ENCODE assay signal across 23 cellular contexts in the genomic region with DNA sequence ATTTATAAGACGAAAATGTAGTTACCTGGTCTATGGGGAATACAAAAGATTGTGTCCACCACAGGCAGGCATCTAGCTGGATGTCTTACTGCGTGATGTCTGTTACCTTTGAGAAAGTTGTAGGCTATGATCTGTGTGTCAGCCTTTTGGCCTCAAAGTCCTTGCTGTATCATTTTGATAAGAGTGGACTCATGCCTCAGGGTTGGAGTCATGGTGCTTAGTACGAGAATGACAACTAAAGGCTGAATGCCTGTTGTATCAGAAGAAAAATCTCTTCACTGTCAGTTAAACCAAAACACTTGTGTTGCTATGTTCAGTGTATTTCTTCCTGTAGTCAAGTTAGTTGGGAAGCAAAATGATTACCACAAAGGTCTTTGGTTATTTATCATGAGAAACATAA.
DNase-seq lines count a peak whose midpoint lies in the region; ATAC-seq, FAIRE-seq and TF ChIP-seq lines count a peak whose summit lies in the region.
"Had no signal": no experiment of that assay in that cellular context is flagged by ENCODE, and none has a peak within 500 bp of the region (broad histone marks: within the 10 kb centered on the region; RNA-seq: fewer than 3 reads in every experiment).

No MANE protein-coding gene starts in this region.

- H3K4me3 ChIP-seq in IMR-90 (ENCODE audit: insufficient read depth, low read depth, low read length) (no peak overlapping the region), psoas muscle (no peak overlapping the region), PC-3 (ENCODE audit: low read length) (no peak overlapping the region)
- H3K4me3 ChIP-seq: PC-9, SJCRH30 had no signal

- no peak overlapping the region for H2BK15ac ChIP-seq in IMR-90 (ENCODE audit: low read depth, low read length)

- H4K20me1 ChIP-seq in IMR-90 (ENCODE audit: insufficient read depth, low read length) = no peaks in the 10 kb centered on the region
- H4K20me1 ChIP-seq in PC-3 (ENCODE audit: low read length) = no peaks in the 10 kb centered on the region

- no peak overlapping the region for H2BK20ac ChIP-seq in IMR-90 (ENCODE audit: low read depth, low read length)

- H3K27me3 ChIP-seq in IMR-90 (ENCODE audit: control insufficient read depth, insufficient read depth, low read length) (no peaks in the 10 kb centered on the region), psoas muscle (ENCODE audit: insufficient read depth in 3 of 3, low read length in 2 of 3) (no peaks in the 10 kb centered on the region), PC-3 (ENCODE audit: low read length) (no peaks in the 10 kb centered on the region)
- H3K27me3 ChIP-seq: BE2C, SJCRH30 had no signal

- H4K5ac ChIP-seq in IMR-90 (ENCODE audit: low read depth, low read length) = no peak overlapping the region

- H3K14ac ChIP-seq in IMR-90 (replicated peaks; ENCODE audit: low read depth, low read length) = no peak overlapping the region

- H3K9me2 ChIP-seq in PC-3 (replicated peaks; ENCODE audit: low read length) = no peaks in the 10 kb centered on the region

- H2BK5ac ChIP-seq in IMR-90 (ENCODE audit: low read depth, low read length, poor library complexity, severe bottlenecking) = no peak overlapping the region

- no peak overlapping the region for H3K4ac ChIP-seq in IMR-90 (ENCODE audit: low read depth, low read length)

- no peak overlapping the region for H4K91ac ChIP-seq in IMR-90 (ENCODE audit: insufficient read depth, low read depth, low read length)

- dilution Hi-C loops in IMR-90 (cut with HindIII; ENCODE audit: low sequenced_read_pairs, unreplicated experiment) = no loop called here

- peaks cover 3% of the 10 kb centered on the region for H3K4me1 ChIP-seq in IMR-90 (ENCODE audit: control insufficient read depth, insufficient read depth, low read length)
- H3K4me1 ChIP-seq in psoas muscle = peaks cover 33% of the 10 kb centered on the region
- H3K4me1 ChIP-seq in PC-3 (ENCODE audit: insufficient read depth, low read length) = no peaks in the 10 kb centered on the region
- H3K4me1 ChIP-seq: BE2C, SJCRH30 had no signal

- H3K9ac ChIP-seq in IMR-90 (ENCODE audit: low read depth, low read length) (no peak overlapping the region), PC-3 (ENCODE audit: low read length) (no peak overlapping the region)

- H3K23ac ChIP-seq in IMR-90 (ENCODE audit: low read depth, low read length) = no peak overlapping the region

- BruUV-seq in IMR-90 (replicated peaks; lab: Mats Ljungman, UMichigan) (no TSS peak), PC-3 (replicated peaks; lab: Mats Ljungman, UMichigan) (no TSS peak)

- TF ChIP-seq POLR2A in IMR-90 (IDR thresholded peaks at IDR 0.05; ENCODE audit: low read depth, low read length) = no peak

- FAIRE-seq in frontal cortex (lab: Jason Lieb, UNC) = no peak
- FAIRE-seq: A204.1, G401.6 had no signal

- H3K27ac ChIP-seq in IMR-90 (ENCODE audit: insufficient read depth, low read length) (no peak overlapping the region), psoas muscle (peak overlapping the region; percentile 51), PC-3 (ENCODE audit: low read length) (no peak overlapping the region)
- H3K27ac ChIP-seq: PC-9, RWPE1, SJCRH30 had no signal

- peaks cover 6% of the 10 kb centered on the region; the same call in 1 of the 2 replicates for H3K36me3 ChIP-seq in IMR-90 (ENCODE audit: control insufficient read depth, insufficient read depth, low read length)
- H3K36me3 ChIP-seq in psoas muscle (ENCODE audit: insufficient read depth in 1 of 2, low read depth in 1 of 2) = peaks cover 0 to 6% of the 10 kb centered on the region in 2 donors
- no peaks in the 10 kb centered on the region for H3K36me3 ChIP-seq in PC-3 (ENCODE audit: low read depth, low read length)
- H3K36me3 ChIP-seq: BE2C had no signal

- H4K8ac ChIP-seq in IMR-90 (ENCODE audit: low read depth in 2 of 2, low read length in 2 of 2) = no peak overlapping the region

- no peak overlapping the region for H3K18ac ChIP-seq in IMR-90 (ENCODE audit: low read depth, low read length)

- in situ Hi-C loops in IMR-90 (cut with MboI; ENCODE audit: low sequenced_read_pairs) = no loop called here

- H3K79me1 ChIP-seq in IMR-90 (ENCODE audit: low read depth in 1 of 2, low read length in 2 of 2) = peaks cover 6 to 14% of the 10 kb centered on the region in 2 experiments; a peak in 3 of 4 replicates

- TF ChIP-seq RAD21 in IMR-90 (IDR thresholded peaks at IDR 0.05; ENCODE audit: low read length) = no peak

- 100% methylated on average over 1 of the region's 3 CpGs; no CpG with 5 or more reads in 1 of the 2 experiments for WGBS in IMR-90 (ENCODE audit: extremely low coverage in 2 of 2, insufficient read length in 1 of 2), 2 experiments
- WGBS in psoas muscle, 3 donors = 73 to 86% (median 74%) methylated on average over 3 of the region's 3 CpGs

- no peak overlapping the region for H2BK120ac ChIP-seq in IMR-90 (ENCODE audit: low read depth, low read length)

- H2AFZ ChIP-seq in IMR-90 (replicated peaks; ENCODE audit: low read length, poor library complexity) (no peak overlapping the region), PC-3 (ENCODE audit: low read length) (no peak overlapping the region)
- H2AFZ ChIP-seq: PC-9 had no signal

- no peaks in the 10 kb centered on the region for H3K79me2 ChIP-seq in PC-3 (ENCODE audit: low read length)

- peak; percentile 29 for DNase-seq in IMR-90
- peak; percentile 15 for DNase-seq in cerebellar cortex (ENCODE audit: low spot score)
- DNase-seq in left ventricle myocardium superior = no peak
- DNase-seq in psoas muscle = no peak
- DNase-seq in PC-3 = no peak
- no peak for DNase-seq in frontal cortex (ENCODE audit: low spot score in 2 of 2)
- DNase-seq: BE2C; CD4-positive, CD25-positive, alpha-beta regulatory T cell; COR-L47; DMS 273 treated with DMSO at 0.1 percent for 48 hours; DND-41; H9; NCI-H1105 treated with DMSO at 0.1 percent for 48 hours; NCI-H187; NCI-H2107; NCI-H510A treated with DMSO at 0.1 percent for 48 hours; NCI-H82; PC-9; SJCRH30 had no signal

- peak; percentile 27; the same call in 1 of the 2 replicates for ATAC-seq in IMR-90 (ENCODE audit: low read depth)
- ATAC-seq in left ventricle myocardium superior = peak; percentile 56
- ATAC-seq in psoas muscle = peak; percentile 34 to 71 (median 63)
- ATAC-seq in HG03108 (IDR thresholded peaks at IDR 0.05; ENCODE audit: unreplicated experiment) = no peak
- no peak for ATAC-seq in PC-3

- no peak overlapping the region for H2AK5ac ChIP-seq in IMR-90 (ENCODE audit: low read depth, low read length)

- no peak overlapping the region for H2AK9ac ChIP-seq in IMR-90 (replicated peaks; ENCODE audit: low read depth, low read length, poor library complexity)

- no peak for TF ChIP-seq CTCF in IMR-90 (conservative IDR thresholded peaks at IDR 0.05; ENCODE audit: low read depth, low read length)
- no peak for TF ChIP-seq CTCF in psoas muscle (IDR thresholded peaks at IDR 0.05)
- no peak for TF ChIP-seq CTCF in PC-3 (conservative IDR thresholded peaks at IDR 0.05; ENCODE audit: low read depth, low read length)

- H3F3A ChIP-seq in PC-3 (ENCODE audit: low read length, unreplicated experiment) = no peaks in the 10 kb centered on the region

- intact Hi-C loops in IMR-90 (cut with micrococcal nuclease) (no loop called here), left ventricle myocardium superior (cut with micrococcal nuclease) (no loop called here), psoas muscle (cut with DNase I) (no loop called here), PC-3 (cut with micrococcal nuclease) (no loop called here)

- CTCF ChIA-PET in IMR-90 (lab: Yijun Ruan, JAX) = interaction anchor here (0.6 kb wide), 1 partner anchor 847 kb away, joined by 3 read pairs; no protein-coding TSS in a partner anchor
- CTCF ChIA-PET in PC-3 (lab: Charles Lee) = no interaction called here

- H3K9me3 ChIP-seq in IMR-90 (ENCODE audit: control insufficient read depth, insufficient read depth, low read length) (no peaks in the 10 kb centered on the region), psoas muscle (no peaks in the 10 kb centered on the region), PC-3 (ENCODE audit: low read length) (no peaks in the 10 kb centered on the region)
- H3K9me3 ChIP-seq: BE2C, SJCRH30 had no signal

- H3K9me1 ChIP-seq in IMR-90 (ENCODE audit: insufficient read depth, low read length) = peaks cover 6% of the 10 kb centered on the region; the same call in 1 of the 2 replicates

- H3K56ac ChIP-seq in IMR-90 (ENCODE audit: extremely low read depth, insufficient read depth, low read length) = no peak overlapping the region

- POLR2A ChIA-PET in IMR-90 (lab: Charles Lee; ENCODE audit: unreplicated experiment) = no interaction called here
- POLR2A ChIA-PET in PC-3 (lab: Charles Lee; ENCODE audit: unreplicated experiment) = no interaction called here

- no peak overlapping the region for H3K4me2 ChIP-seq in IMR-90 (ENCODE audit: low read depth, low read length)
- no peak overlapping the region for H3K4me2 ChIP-seq in PC-3 (ENCODE audit: low read length)
- H3K4me2 ChIP-seq: PC-9 had no signal

TF ChIP-seq in IMR-90, 13 proteins besides CTCF, POLR2A, EP300 and RAD21 (continues in another document):
- TF ChIP-seq SMC3 (IDR thresholded peaks at IDR 0.05; ENCODE audit: low read depth, low read length) = no peak
- no peak for TF ChIP-seq RCOR1 (IDR thresholded peaks at IDR 0.05; ENCODE audit: insufficient replicate concordance, low read length)
- TF ChIP-seq, protein P1, sequence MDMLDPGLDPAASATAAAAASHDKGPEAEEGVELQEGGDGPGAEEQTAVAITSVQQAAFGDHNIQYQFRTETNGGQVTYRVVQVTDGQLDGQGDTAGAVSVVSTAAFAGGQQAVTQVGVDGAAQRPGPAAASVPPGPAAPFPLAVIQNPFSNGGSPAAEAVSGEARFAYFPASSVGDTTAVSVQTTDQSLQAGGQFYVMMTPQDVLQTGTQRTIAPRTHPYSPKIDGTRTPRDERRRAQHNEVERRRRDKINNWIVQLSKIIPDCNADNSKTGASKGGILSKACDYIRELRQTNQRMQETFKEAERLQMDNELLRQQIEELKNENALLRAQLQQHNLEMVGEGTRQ (IDR thresholded peaks at IDR 0.05; ENCODE audit: low read depth, low read length) = no peak
- TF ChIP-seq, protein P2, sequence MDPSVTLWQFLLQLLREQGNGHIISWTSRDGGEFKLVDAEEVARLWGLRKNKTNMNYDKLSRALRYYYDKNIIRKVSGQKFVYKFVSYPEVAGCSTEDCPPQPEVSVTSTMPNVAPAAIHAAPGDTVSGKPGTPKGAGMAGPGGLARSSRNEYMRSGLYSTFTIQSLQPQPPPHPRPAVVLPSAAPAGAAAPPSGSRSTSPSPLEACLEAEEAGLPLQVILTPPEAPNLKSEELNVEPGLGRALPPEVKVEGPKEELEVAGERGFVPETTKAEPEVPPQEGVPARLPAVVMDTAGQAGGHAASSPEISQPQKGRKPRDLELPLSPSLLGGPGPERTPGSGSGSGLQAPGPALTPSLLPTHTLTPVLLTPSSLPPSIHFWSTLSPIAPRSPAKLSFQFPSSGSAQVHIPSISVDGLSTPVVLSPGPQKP (IDR thresholded peaks at IDR 0.05; ENCODE audit: borderline replicate concordance, low read depth, low read length) = no peak
- no peak for TF ChIP-seq FOS (IDR thresholded peaks at IDR 0.05; ENCODE audit: low read depth, low read length)
- TF ChIP-seq NFE2L2 (IDR thresholded peaks at IDR 0.05; ENCODE audit: low read depth, low read length) = no peak
- TF ChIP-seq MXI1 (IDR thresholded peaks at IDR 0.05; ENCODE audit: borderline replicate concordance, low read depth, low read length) = no peak
- TF ChIP-seq CEBPB (IDR thresholded peaks at IDR 0.05; ENCODE audit: low read depth, low read length) = no peak
- TF ChIP-seq CHD1 (IDR thresholded peaks at IDR 0.05; ENCODE audit: low read depth, low read length) = no peak

Comparison
In these comparisons a context has a peak if more than half of its experiments do, and no peak if none do; other contexts are left out.
1. ATAC-seq: peak in IMR-90 (single experiment), left ventricle myocardium superior (single experiment) and psoas muscle (4 of 4); none in HG03108 (single experiment) and PC-3 (single experiment).
2. DNase-seq: peak in IMR-90 (single experiment) and cerebellar cortex (single experiment); none in left ventricle myocardium superior (single experiment), psoas muscle (0 of 2), PC-3 (single experiment) and frontal cortex (0 of 2).